In the genomic region with DNA sequence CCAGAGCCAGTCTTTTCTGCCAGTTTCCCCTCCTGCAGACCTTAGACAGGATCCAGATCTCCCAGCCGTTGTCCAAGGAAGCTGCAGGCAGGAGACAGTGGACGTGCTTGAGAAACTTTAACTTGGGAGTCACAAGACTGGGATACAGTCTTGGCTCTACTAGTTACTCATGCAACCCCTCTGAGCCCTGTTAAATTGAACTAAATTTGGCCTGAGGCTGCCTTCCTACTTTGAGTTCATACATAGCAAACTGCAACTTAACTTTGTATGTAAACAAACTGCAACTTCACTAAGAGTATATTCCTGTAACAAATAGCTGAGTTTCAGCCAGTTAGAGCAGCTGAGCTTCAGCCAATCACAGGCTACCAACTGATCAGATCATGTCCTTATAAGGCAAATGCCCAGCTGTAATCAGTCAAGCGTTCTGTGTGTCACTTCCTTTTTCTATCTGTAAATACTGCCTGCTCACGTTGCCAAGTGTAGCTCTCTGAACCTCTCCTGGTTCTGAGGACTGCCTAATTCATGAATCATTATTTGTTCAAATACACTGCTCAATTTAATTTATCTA, we compare ENCODE assay signal across 8 cellular contexts.
DNase-seq lines count a peak whose midpoint lies in the region; ATAC-seq and TF ChIP-seq lines count a peak whose summit lies in the region.

No MANE protein-coding gene starts in this region.

- TF ChIP-seq POLR2A in body of pancreas (IDR thresholded peaks at IDR 0.05) = no peak

- H3K27me3 ChIP-seq in MG63 (no peaks in the 10 kb centered on the region), body of pancreas (no peaks in the 10 kb centered on the region), mesenchymal stem cell (ENCODE audit: control insufficient read depth in 1 of 2, insufficient read depth in 1 of 2, low read length in 2 of 2) (no peaks in the 10 kb centered on the region), aorta (ENCODE audit: control insufficient read depth in 1 of 2, insufficient read depth in 2 of 2, low read length in 1 of 2) (no peaks in the 10 kb centered on the region)

- H3K9me3 Mint-ChIP-seq in endothelial cell (ENCODE audit: unreplicated experiment) = no peaks in the 10 kb centered on the region

- peak overlapping the region; percentile 97 for H4K91ac ChIP-seq in mesenchymal stem cell (ENCODE audit: low read length)

- H3K14ac ChIP-seq in mesenchymal stem cell (ENCODE audit: low read length in 2 of 2) = no peak overlapping the region

- ATAC-seq in GM18517 (IDR thresholded peaks at IDR 0.05; ENCODE audit: unreplicated experiment) (peak; percentile 72), body of pancreas (peak; percentile 56), aorta (ENCODE audit: low FRiP score) (no peak)

- H2BK15ac ChIP-seq in mesenchymal stem cell (ENCODE audit: low read depth, poor library complexity, severe bottlenecking) = no peak overlapping the region

- intact Hi-C loops in body of pancreas (cut with DNase I) = no loop called here
- intact Hi-C loops in aorta (cut with DNase I) = no loop called here

- peak overlapping the region; percentile 85 for H3K9ac ChIP-seq in mesenchymal stem cell (ENCODE audit: low read length)

- 39 to 53% methylated on average over 4 of the region's 4 CpGs for WGBS in body of pancreas, 2 donors
- 20% methylated on average over 4 of the region's 4 CpGs for WGBS in mesenchymal stem cell
- WGBS in aorta, 2 donors = 33 to 44% methylated on average over 4 of the region's 4 CpGs

- no peak overlapping the region for H3K4me2 ChIP-seq in mesenchymal stem cell (ENCODE audit: low read length, poor library complexity, severe bottlenecking)

- peak overlapping the region; percentile 81 to 97 for H3K18ac ChIP-seq in mesenchymal stem cell (ENCODE audit: low read depth in 1 of 2, low read length in 2 of 2)

- no peak for TF ChIP-seq CTCF in body of pancreas (IDR thresholded peaks at IDR 0.05)
- TF ChIP-seq CTCF in endothelial cell (IDR thresholded peaks at IDR 0.05; ENCODE audit: unreplicated experiment) = no peak

- no peak overlapping the region for H3K27ac ChIP-seq in body of pancreas
- peak overlapping the region; percentile 35 for H3K27ac ChIP-seq in mesenchymal stem cell (ENCODE audit: low read length, poor library complexity, severe bottlenecking)
- peak overlapping the region in 1 of 2 donors; percentile 58 for H3K27ac ChIP-seq in aorta (ENCODE audit: low read depth in 1 of 2, low read length in 2 of 2)

- no peaks in the 10 kb centered on the region for H3K27me3 Mint-ChIP-seq in endothelial cell (ENCODE audit: unreplicated experiment)

- H3K4me3 ChIP-seq in MG63 (no peak overlapping the region), body of pancreas (no peak overlapping the region), mesenchymal stem cell (ENCODE audit: insufficient read depth in 1 of 2, low read depth in 1 of 2, low read length in 2 of 2) (peak overlapping the region in 1 of 2 experiments; percentile 6), aorta (ENCODE audit: low read length in 2 of 2) (no peak overlapping the region)

- peaks cover 5% of the 10 kb centered on the region for H3K36me3 Mint-ChIP-seq in endothelial cell (ENCODE audit: low read depth, unreplicated experiment)

- H3K4me1 Mint-ChIP-seq in endothelial cell (ENCODE audit: unreplicated experiment) = no peaks in the 10 kb centered on the region

- H3K4ac ChIP-seq in mesenchymal stem cell (ENCODE audit: low read depth in 1 of 2, low read length in 2 of 2) = peak overlapping the region; percentile 35 to 81

- H2AFZ ChIP-seq in mesenchymal stem cell (ENCODE audit: low read depth, low read length) = peak overlapping the region; percentile 10

- H2BK120ac ChIP-seq in mesenchymal stem cell (ENCODE audit: low read depth, low read length) = peak overlapping the region; percentile 86

- peak overlapping the region in 1 of 2 experiments; percentile 92 for H3K23ac ChIP-seq in mesenchymal stem cell (ENCODE audit: low read length in 2 of 2)

- H3K36me3 ChIP-seq in MG63 = no peaks in the 10 kb centered on the region; the same call in 1 of the 2 replicates
- no peaks in the 10 kb centered on the region for H3K36me3 ChIP-seq in body of pancreas (replicated peaks in 1 of 2; ENCODE audit: insufficient read depth in 1 of 2, low read depth in 2 of 2)
- peaks cover 0 to 3% of the 10 kb centered on the region in 2 experiments for H3K36me3 ChIP-seq in mesenchymal stem cell (ENCODE audit: control insufficient read depth in 1 of 2, insufficient read depth in 2 of 2, low read depth in 1 of 2, low read length in 2 of 2)
- H3K36me3 ChIP-seq in aorta (ENCODE audit: control insufficient read depth in 1 of 2, insufficient read depth in 2 of 2, low read length in 1 of 2) = peaks cover 0 to 3% of the 10 kb centered on the region in 2 donors

- no peak overlapping the region for H3K4me3 Mint-ChIP-seq in endothelial cell (ENCODE audit: unreplicated experiment)

- no peak overlapping the region for H2BK5ac ChIP-seq in mesenchymal stem cell (ENCODE audit: low read depth, low read length, poor library complexity, severe bottlenecking)

- DNase-seq in MG63 (peak; percentile 91), body of pancreas (peak in 1 of 4 donors; percentile 36), mesenchymal stem cell (peak; percentile 99), endothelial cell (ENCODE audit: low spot score) (no peak), aorta (no peak), activated gamma-delta T cell treated with Interleukin-2 at 50 U/mL for 16 hours (no peak)
- DNase-seq in effector CD8-positive, alpha-beta T cell (lab: John Stamatoyannopoulos, UW) = no peak

- H3K4me1 ChIP-seq in body of pancreas (no peaks in the 10 kb centered on the region), mesenchymal stem cell (ENCODE audit: control insufficient read depth, insufficient read depth, low read depth, low read length) (peaks cover 14% of the 10 kb centered on the region), aorta (ENCODE audit: control insufficient read depth in 1 of 2, insufficient read depth in 2 of 2, low read length in 2 of 2) (no peaks in the 10 kb centered on the region)

- no peaks in the 10 kb centered on the region for H3K79me1 ChIP-seq in mesenchymal stem cell (replicated peaks; ENCODE audit: low read length, poor library complexity, severe bottlenecking)

- H2AK5ac ChIP-seq in mesenchymal stem cell (ENCODE audit: low read length, severe bottlenecking) = no peak overlapping the region

- H2BK12ac ChIP-seq in mesenchymal stem cell (ENCODE audit: low read length in 2 of 2) = peak overlapping the region; percentile 91 to 98

- H3K27ac Mint-ChIP-seq in endothelial cell (ENCODE audit: unreplicated experiment) = no peak overlapping the region

- peaks cover 28% of the 10 kb centered on the region for H3K9me3 ChIP-seq in MG63
- no peaks in the 10 kb centered on the region for H3K9me3 ChIP-seq in body of pancreas
- peaks cover 18% of the 10 kb centered on the region for H3K9me3 ChIP-seq in mesenchymal stem cell (ENCODE audit: control insufficient read depth, low read length)
- peaks cover 2% of the 10 kb centered on the region for H3K9me3 ChIP-seq in aorta (ENCODE audit: control insufficient read depth, low read length)

- H4K8ac ChIP-seq in mesenchymal stem cell (ENCODE audit: low read length) = peak overlapping the region; percentile 81

Comparison
In these comparisons a context has a peak if more than half of its experiments do, and no peak if none do; other contexts are left out.
1. DNase-seq: peak in MG63 (single experiment) and mesenchymal stem cell (single experiment); none in endothelial cell (single experiment), effector CD8-positive, alpha-beta T cell (single experiment), aorta (0 of 2) and activated gamma-delta T cell treated with Interleukin-2 at 50 U/mL for 16 hours (single experiment).